Comparison of ENCODE assay signal across 8 cellular contexts in the genomic region with DNA sequence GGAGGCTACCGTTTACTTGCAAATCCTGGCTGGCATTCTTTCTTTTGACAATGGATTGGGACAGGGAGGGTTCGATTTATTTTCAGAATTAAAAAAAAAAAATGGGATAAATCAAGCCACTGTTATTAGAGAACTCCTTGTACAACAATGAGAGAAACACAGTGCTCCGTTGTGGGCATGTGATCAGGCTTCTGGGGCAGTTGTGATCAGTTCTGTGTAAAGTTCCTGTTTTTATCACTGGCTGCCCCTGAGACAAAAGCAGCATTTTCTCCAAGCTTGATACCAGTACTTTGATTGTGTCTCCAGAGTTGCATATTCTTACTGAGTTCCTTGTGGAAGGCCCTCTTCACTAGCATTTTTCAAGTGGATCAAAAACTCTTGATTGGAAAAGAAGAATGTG. TPM values are rescaled to one million over a fixed set of nuclear protein-coding genes. Genes with fewer than 3 reads are reported as not detected.
DNase-seq lines count a peak whose midpoint lies in the region; ATAC-seq and TF ChIP-seq lines count a peak whose summit lies in the region.

No MANE protein-coding gene starts in this region.

- ATAC-seq in GM19452 (IDR thresholded peaks at IDR 0.05; ENCODE audit: unreplicated experiment): no peak

- peaks cover 55% of the 10 kb centered on the region for H3K79me2 ChIP-seq in OCI-LY3 (ENCODE audit: low read length)

- H3K27me3 ChIP-seq in OCI-LY3 (ENCODE audit: low read depth, low read length): no peaks in the 10 kb centered on the region
- no peaks in the 10 kb centered on the region for H3K27me3 ChIP-seq in tibial nerve

- peak; percentile 34 for DNase-seq in GM13977 (ENCODE audit: low spot score)
- peak; percentile 55 for DNase-seq in dermis blood vessel endothelial cell
- DNase-seq in medulla oblongata (ENCODE audit: extremely low spot score): peak; percentile 97
- peak; percentile 31 to 54 for DNase-seq in tibial nerve (ENCODE audit: low spot score in 2 of 2)
- DNase-seq in NCI-H524 treated with DMSO at 0.1 percent for 48 hours (lab: John Stamatoyannopoulos, UW): no peak
- no peak for DNase-seq in NCI-H1417 treated with DMSO at 0.1 percent for 48 hours (lab: John Stamatoyannopoulos, UW)

- TF ChIP-seq CTCF in GM13977 (IDR thresholded peaks at IDR 0.05; ENCODE audit: extremely low read depth, insufficient read depth, missing control alignments) (no peak), OCI-LY3 (IDR thresholded peaks at IDR 0.05; ENCODE audit: low read depth, low read length) (no peak), tibial nerve (IDR thresholded peaks at IDR 0.05) (no peak)

- H3K4me3 ChIP-seq in OCI-LY3 (ENCODE audit: low read length) (peak overlapping the region; percentile 93), tibial nerve (peak overlapping the region; percentile 75 to 93 (median 87))

- H3K9me3 ChIP-seq in OCI-LY3 (ENCODE audit: insufficient read depth, low read length): no peaks in the 10 kb centered on the region
- no peaks in the 10 kb centered on the region for H3K9me3 ChIP-seq in tibial nerve

- H3K27ac ChIP-seq in OCI-LY3 (ENCODE audit: low read length): no peak overlapping the region
- peak overlapping the region; percentile 94 to 99 (median 96) for H3K27ac ChIP-seq in tibial nerve

- peaks cover 8% of the 10 kb centered on the region; the same call in 1 of the 2 replicates for H3K4me1 ChIP-seq in OCI-LY3 (ENCODE audit: low read length)
- H3K4me1 ChIP-seq in tibial nerve: peaks cover 0 to 53% (median 42%) of the 10 kb centered on the region in 4 donors

- WGBS in tibial nerve, 2 donors: 0 to 4% methylated on average over 3 of the region's 3 CpGs

- peak; percentile 37 to 78 for TF ChIP-seq EP300 in tibial nerve (IDR thresholded peaks at IDR 0.05)

- peaks cover 5% of the 10 kb centered on the region; the same call in 1 of the 2 replicates for H4K20me1 ChIP-seq in OCI-LY3 (ENCODE audit: insufficient read depth, low read length)

- TF ChIP-seq POLR2A in tibial nerve (IDR thresholded peaks at IDR 0.05): peak in 1 of 2 donors; percentile 28

- H3K36me3 ChIP-seq in OCI-LY3 (replicated peaks; ENCODE audit: low read depth, low read length) (peaks cover 5% of the 10 kb centered on the region), tibial nerve (no peaks in the 10 kb centered on the region)

- H3K4me2 ChIP-seq in OCI-LY3 (ENCODE audit: low read length): peak overlapping the region; percentile 92

- peak overlapping the region; percentile 82 for H3K9ac ChIP-seq in OCI-LY3 (ENCODE audit: low read length)

- in situ Hi-C loops in GM13977 (cut with MboI; ENCODE audit: low pct_unique_long_range_greater_than_20kb, low sequenced_read_pairs, unreplicated experiment): loop anchor here (10.0 to 25.0 kb wide), 2 partner anchors 129 to 831 kb away; partner anchors contain the start of gene CELA1

- no peak overlapping the region for H2AFZ ChIP-seq in OCI-LY3 (ENCODE audit: low read depth, low read length)

RNA-seq across cellular contexts. Expression of gene DIP2B, which starts 1.2 kb away (rescaled TPM):
- total RNA-seq in dermis blood vessel endothelial cell (44.1 and 44.6 TPM in 2 replicates), tibial nerve (10 to 100 TPM; 38.6 to 59.0 (median 44.8) TPM)

Comparison
In these comparisons a context has a peak if more than half of its experiments do, and no peak if none do; other contexts are left out.
1. DNase-seq: peak in GM13977 (single experiment), dermis blood vessel endothelial cell (single experiment), medulla oblongata (single experiment) and tibial nerve (2 of 2); none in NCI-H524 treated with DMSO at 0.1 percent for 48 hours (single experiment) and NCI-H1417 treated with DMSO at 0.1 percent for 48 hours (single experiment).